ENCODE assay signal across 20 cellular contexts in the genomic region with DNA sequence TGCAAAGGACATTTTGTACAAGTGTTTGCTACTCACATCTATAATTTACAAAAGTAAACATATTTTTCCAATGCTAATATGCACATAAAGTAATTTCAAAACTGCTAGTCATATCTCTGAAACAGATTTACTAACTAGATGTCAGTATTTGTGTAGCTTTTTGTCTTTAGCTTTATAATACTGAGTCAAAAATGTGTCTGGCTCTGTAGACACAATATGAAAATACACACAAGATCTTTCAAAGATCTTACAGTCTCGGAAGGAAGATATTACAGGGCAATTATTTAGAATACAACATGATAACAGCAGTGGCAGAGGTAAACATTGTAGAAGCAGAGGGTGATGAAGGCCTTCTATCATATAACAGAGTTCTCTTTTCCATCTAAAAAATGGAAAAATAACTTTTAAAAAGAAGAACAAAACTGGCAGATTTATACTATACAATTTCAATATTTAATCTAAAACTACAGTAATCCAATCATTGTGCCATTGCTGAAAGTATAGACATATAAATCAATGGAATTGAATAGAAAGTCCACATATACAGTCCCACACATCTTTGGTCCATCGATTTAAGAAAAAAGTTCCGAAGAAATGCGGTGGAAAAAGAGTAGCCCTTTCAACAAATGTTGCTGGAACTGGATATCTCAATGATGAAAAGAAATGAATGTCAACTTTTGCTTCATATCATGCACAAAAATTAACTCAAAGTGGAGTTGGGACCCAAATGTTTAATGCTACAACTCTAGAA.
"Had no signal": no experiment of that assay in that cellular context is flagged by ENCODE, and none has a peak within 500 bp of the region (broad histone marks: within the 10 kb centered on the region; RNA-seq: fewer than 3 reads in every experiment).

No MANE protein-coding gene starts in this region.

- DNase-seq: effector memory CD4-positive, alpha-beta T cell; gastrocnemius medialis; glutamatergic neuron; kidney; left colon; mesendoderm; naive thymus-derived CD4-positive, alpha-beta T cell; ovary; right cardiac atrium; small intestine; stimulated activated CD4-positive, alpha-beta T cell treated with anti-CD3 and anti-CD28 coated beads, Interleukin-12 subunit alpha, Interleukin-12 subunit beta, amount 100 ng/mL, for 4 hours; stimulated activated naive CD8-positive, alpha-beta T cell treated with anti-CD3 and anti-CD28 coated beads, Interleukin-15, Interleukin-2, amounts not matched to agents 100 U/mL and 50 U/mL, for 24 hours; trophoblast cell had no signal

- ATAC-seq: gastrocnemius medialis; left colon; naive thymus-derived CD4-positive, alpha-beta T cell; right cardiac atrium; stimulated activated naive CD8-positive, alpha-beta T cell treated with anti-CD3 and anti-CD28 coated beads, Interleukin-15, Interleukin-2, amounts not matched to agents 100 U/mL and 50 U/mL, for 24 hours had no signal

- H3K36me3 ChIP-seq: cardiac muscle cell, gastrocnemius medialis, ovary, thoracic aorta had no signal

- H3K27me3 Mint-ChIP-seq: naive thymus-derived CD4-positive, alpha-beta T cell; progenitor cell of endocrine pancreas had no signal

- H3K9me3 Mint-ChIP-seq: naive thymus-derived CD4-positive, alpha-beta T cell; neural crest cell had no signal

- H3K4me3 ChIP-seq: cardiac muscle cell, coronary artery, esophagus muscularis mucosa, gastrocnemius medialis, ovary, thoracic aorta had no signal

- H3K27me3 ChIP-seq: cardiac muscle cell, esophagus muscularis mucosa, gastrocnemius medialis, ovary had no signal

- H3K4me1 ChIP-seq: esophagus muscularis mucosa, gastrocnemius medialis had no signal

- H3K4me3 Mint-ChIP-seq: naive thymus-derived CD4-positive, alpha-beta T cell; neural crest cell had no signal

- H3K27ac Mint-ChIP-seq: progenitor cell of endocrine pancreas had no signal

- H3K27ac ChIP-seq: cardiac muscle cell, coronary artery, epithelial cell of prostate, esophagus muscularis mucosa, gastrocnemius medialis, ovary, thoracic aorta had no signal

- H3K9me3 ChIP-seq: esophagus muscularis mucosa, gastrocnemius medialis, ovary, thoracic aorta had no signal
